8 cellular contexts compared by ENCODE assay signal in genomic region chr4:101169044-101170014, GRCh38.
DNase-seq lines count a peak whose midpoint lies in the region; ATAC-seq and TF ChIP-seq lines count a peak whose summit lies in the region.

No MANE protein-coding gene starts in this region.

- H3K36me3 ChIP-seq in HAP-1 (replicated peaks): no peaks in the 10 kb centered on the region

- H3K4me3 ChIP-seq in GM12864 (ENCODE audit: low read depth, low read length) (no peak overlapping the region), HAP-1 (no peak overlapping the region)

- no peaks in the 10 kb centered on the region for H3K9me3 ChIP-seq in HAP-1

- DNase-seq in GM12864 (ENCODE audit: low read depth) (peak; percentile 49), HAP-1 (ENCODE audit: low spot score in 2 of 2) (peak; percentile 76 to 84), M059J (ENCODE audit: low read depth) (peak; percentile 70), RWPE1 (ENCODE audit: low spot score) (peak; percentile 21), left cardiac atrium (peak; percentile 47), sciatic nerve (ENCODE audit: low spot score) (no peak), DMS79 treated with DMSO at 0.1 percent for 48 hours (lab: John Stamatoyannopoulos, UW) (no peak)
- DNase-seq in activated naive CD4-positive, alpha-beta T cell treated with anti-CD3 and anti-CD28 coated beads for 36 hours: peak; percentile 80

- CTCF ChIA-PET in RWPE1 (lab: Yijun Ruan, JAX): interaction anchor here (0.6 kb wide), 1 partner anchor 54 kb away, joined by 4 read pairs; no protein-coding TSS in a partner anchor
- CTCF ChIA-PET in activated naive CD4-positive, alpha-beta T cell treated with anti-CD3 and anti-CD28 coated beads for 36 hours (lab: Charles Lee): interaction anchor here (0.6 to 3.3 kb wide), 12 partner anchors 8 to 568 kb away, joined by 3 to 29 read pairs (median 6); no protein-coding TSS in a partner anchor

- peak; percentile 82 for TF ChIP-seq CTCF in GM12864 (IDR thresholded peaks at IDR 0.05; ENCODE audit: low read depth, low read length, missing control alignments)
- TF ChIP-seq CTCF in RWPE1 (conservative IDR thresholded peaks at IDR 0.05; ENCODE audit: low read depth): no peak; the same call in 1 of the 2 replicates

- POLR2A ChIA-PET in RWPE1 (lab: Yijun Ruan, JAX; ENCODE audit: low non-redundant PET): no interaction called here

- H3K4me1 Mint-ChIP-seq in activated naive CD4-positive, alpha-beta T cell treated with anti-CD3 and anti-CD28 coated beads for 36 hours (ENCODE audit: low read depth): peaks cover 4% of the 10 kb centered on the region

- H3K27ac Mint-ChIP-seq in activated naive CD4-positive, alpha-beta T cell treated with anti-CD3 and anti-CD28 coated beads for 36 hours: no peak overlapping the region

- peak; percentile 93 to 97 for ATAC-seq in left cardiac atrium
- peak; percentile 88 for ATAC-seq in sciatic nerve

- no peak overlapping the region for H3K27ac ChIP-seq in RWPE1

- H3K36me3 Mint-ChIP-seq in activated naive CD4-positive, alpha-beta T cell treated with anti-CD3 and anti-CD28 coated beads for 36 hours (ENCODE audit: low read depth): no peaks in the 10 kb centered on the region

- no peak overlapping the region for H3K4me3 Mint-ChIP-seq in activated naive CD4-positive, alpha-beta T cell treated with anti-CD3 and anti-CD28 coated beads for 36 hours

- intact Hi-C loops in activated naive CD4-positive, alpha-beta T cell treated with anti-CD3 and anti-CD28 coated beads for 36 hours (cut with micrococcal nuclease): loop anchor here (1.0 to 10.0 kb wide), 10 partner anchors 245 to 1263 kb away; no protein-coding TSS in a partner anchor
- intact Hi-C loops in left cardiac atrium (cut with DNase I): loop anchor here (1.0 to 10.0 kb wide), 3 partner anchors 178 to 565 kb away; partner anchors contain the start of gene PPP3CA (in 1 of the 2)
- intact Hi-C loops in sciatic nerve (cut with DNase I): no loop called here

- in situ Hi-C loops in HAP-1 (cut with MboI; ENCODE audit: low sequenced_read_pairs): loop anchor here (25.0 kb wide), 1 partner anchor 543 kb away; no protein-coding TSS in a partner anchor

- H3K27me3 ChIP-seq in HAP-1 (ENCODE audit: low read depth): no peaks in the 10 kb centered on the region

- peaks cover 45% of the 10 kb centered on the region for H3K4me1 ChIP-seq in HAP-1

- no peaks in the 10 kb centered on the region for H3K27me3 Mint-ChIP-seq in activated naive CD4-positive, alpha-beta T cell treated with anti-CD3 and anti-CD28 coated beads for 36 hours (ENCODE audit: low read depth)

- no peaks in the 10 kb centered on the region for H3K9me3 Mint-ChIP-seq in activated naive CD4-positive, alpha-beta T cell treated with anti-CD3 and anti-CD28 coated beads for 36 hours

Comparison
In these comparisons a context has a peak if more than half of its experiments do, and no peak if none do; other contexts are left out.
1. DNase-seq: peak in GM12864 (single experiment), HAP-1 (2 of 2), M059J (single experiment), RWPE1 (single experiment), activated naive CD4-positive, alpha-beta T cell treated with anti-CD3 and anti-CD28 coated beads for 36 hours (single experiment) and left cardiac atrium (single experiment); none in sciatic nerve (single experiment) and DMS79 treated with DMSO at 0.1 percent for 48 hours (single experiment).